Comparison of ENCODE assay signal across 8 cellular contexts in the genomic region with DNA sequence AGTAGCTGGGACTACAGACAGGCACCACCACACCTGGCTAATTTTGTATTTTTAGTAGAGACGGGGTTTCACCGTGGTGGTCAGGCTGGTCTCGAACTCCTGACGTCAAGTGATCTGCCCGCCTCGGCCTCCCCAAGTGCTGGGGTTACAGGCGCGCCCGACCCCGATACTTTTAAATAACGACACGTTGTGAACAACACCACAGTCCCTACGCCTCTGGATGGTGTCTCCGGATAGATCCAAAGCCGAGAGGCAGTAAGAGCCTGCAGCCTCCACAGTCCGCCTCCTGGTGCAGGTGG. TPM values are rescaled to one million over a fixed set of nuclear protein-coding genes. Genes with fewer than 3 reads are reported as not detected.
DNase-seq lines count a peak whose midpoint lies in the region; ATAC-seq and TF ChIP-seq lines count a peak whose summit lies in the region.
"Not testable (repeated sequence)": the region's sequence is repeated elsewhere in the genome, so short reads cannot be mapped to it uniquely, and the experiment has no call there.

No MANE protein-coding gene starts in this region.

- not testable (repeated sequence) for H3K9me3 Mint-ChIP-seq in CD8-positive, alpha-beta memory T cell; activated naive CD8-positive, alpha-beta T cell treated with anti-CD3 and anti-CD28 coated beads, Interleukin-2, amount 50 U/mL, for 24 hours

- H3K27me3 Mint-ChIP-seq in CD8-positive, alpha-beta memory T cell; activated naive CD8-positive, alpha-beta T cell treated with anti-CD3 and anti-CD28 coated beads, Interleukin-2, amount 50 U/mL, for 24 hours: not testable (repeated sequence)

- DNase-seq in CD8-positive, alpha-beta memory T cell, result peak in 1 of 5 donors; percentile 8
- not testable (repeated sequence) for DNase-seq in SK-N-MC (ENCODE audit: low read depth, low spot score); epithelial cell of esophagus (ENCODE audit: low read depth); kidney epithelial cell (ENCODE audit: low read depth)
- DNase-seq in activated naive CD8-positive, alpha-beta T cell treated with anti-CD3 and anti-CD28 coated beads, Interleukin-2, amount 50 U/mL, for 24 hours, result peak; percentile 23

- WGBS in thymus, result 35% methylated on average over 16 of the region's 16 CpGs

- not testable (repeated sequence) for H3K4me1 ChIP-seq in CD8-positive, alpha-beta memory T cell (ENCODE audit: insufficient read depth, low read length); thymus (ENCODE audit: control insufficient read depth, insufficient read depth, low read length)
- H3K4me1 ChIP-seq in neutrophil (ENCODE audit: control insufficient read depth in 1 of 2, insufficient read depth in 1 of 2, low read depth in 1 of 2, low read length in 1 of 2), result peaks cover 26 to 27% of the 10 kb centered on the region in 2 experiments

- H3K4me1 Mint-ChIP-seq in CD8-positive, alpha-beta memory T cell, result peaks cover 11 to 19% (median 12%) of the 10 kb centered on the region in 3 donors
- peaks cover 39% of the 10 kb centered on the region for H3K4me1 Mint-ChIP-seq in activated naive CD8-positive, alpha-beta T cell treated with anti-CD3 and anti-CD28 coated beads, Interleukin-2, amount 50 U/mL, for 24 hours

- H3K27ac ChIP-seq in CD8-positive, alpha-beta memory T cell (ENCODE audit: low read depth, low read length), result peak overlapping the region; percentile 43
- H3K27ac ChIP-seq in SK-N-MC, neutrophil: not testable (repeated sequence)
- H3K27ac ChIP-seq in thymus (ENCODE audit: low read depth), result peak overlapping the region; percentile 68

- POLR2A ChIA-PET in CD8-positive, alpha-beta memory T cell (lab: Charles Lee), result not testable (repeated sequence)

- H3K4me3 ChIP-seq in CD8-positive, alpha-beta memory T cell (ENCODE audit: low read length), result peak overlapping the region; percentile 34
- peak overlapping the region; percentile 88 for H3K4me3 ChIP-seq in SK-N-MC
- H3K4me3 ChIP-seq in epithelial cell of esophagus (ENCODE audit: low read length), result peak overlapping the region; percentile 72
- peak overlapping the region; percentile 72 for H3K4me3 ChIP-seq in kidney epithelial cell (ENCODE audit: low read depth, low read length)
- peak overlapping the region; percentile 55 to 72 for H3K4me3 ChIP-seq in neutrophil (ENCODE audit: low read depth in 1 of 2, low read length in 1 of 2)
- H3K4me3 ChIP-seq in thymus (ENCODE audit: low read length), result peak overlapping the region; percentile 71

- H3K9ac ChIP-seq in SK-N-MC (ENCODE audit: insufficient read length), result peak overlapping the region; percentile 63

- H3K9me3 ChIP-seq in CD8-positive, alpha-beta memory T cell (ENCODE audit: low read length); SK-N-MC (ENCODE audit: low read depth, low read length); neutrophil; thymus (ENCODE audit: control insufficient read depth): not testable (repeated sequence)

- H3K27ac Mint-ChIP-seq in CD8-positive, alpha-beta memory T cell, result peak overlapping the region in 2 of 8 donors; percentile 23 to 78
- peak overlapping the region; percentile 42 for H3K27ac Mint-ChIP-seq in activated naive CD8-positive, alpha-beta T cell treated with anti-CD3 and anti-CD28 coated beads, Interleukin-2, amount 50 U/mL, for 24 hours

- TF ChIP-seq CTCF in epithelial cell of esophagus (IDR thresholded peaks at IDR 0.05; ENCODE audit: insufficient read depth, low read depth, low read length, missing control alignments); kidney epithelial cell (IDR thresholded peaks at IDR 0.05; ENCODE audit: insufficient read depth, low read length, poor library complexity, severe bottlenecking); neutrophil (IDR thresholded peaks at IDR 0.05): not testable (repeated sequence)

- not testable (repeated sequence) for H3K36me3 Mint-ChIP-seq in CD8-positive, alpha-beta memory T cell
- peaks cover 24% of the 10 kb centered on the region for H3K36me3 Mint-ChIP-seq in activated naive CD8-positive, alpha-beta T cell treated with anti-CD3 and anti-CD28 coated beads, Interleukin-2, amount 50 U/mL, for 24 hours (ENCODE audit: low read depth)

- peak; percentile 13 for ATAC-seq in HG03103 (IDR thresholded peaks at IDR 0.05; ENCODE audit: low read depth, unreplicated experiment)
- peak; percentile 25 for ATAC-seq in activated naive CD8-positive, alpha-beta T cell treated with anti-CD3 and anti-CD28 coated beads, Interleukin-2, amount 50 U/mL, for 24 hours

- H3K4me3 Mint-ChIP-seq in CD8-positive, alpha-beta memory T cell, result peak overlapping the region; percentile 57 to 82 (median 72)
- peak overlapping the region; percentile 67 for H3K4me3 Mint-ChIP-seq in activated naive CD8-positive, alpha-beta T cell treated with anti-CD3 and anti-CD28 coated beads, Interleukin-2, amount 50 U/mL, for 24 hours

- H3K27me3 ChIP-seq in CD8-positive, alpha-beta memory T cell (ENCODE audit: insufficient read depth, low read length, poor library complexity, severe bottlenecking); kidney epithelial cell (ENCODE audit: control insufficient read depth, insufficient read depth, low read length): not testable (repeated sequence)
- peaks cover 42% of the 10 kb centered on the region for H3K27me3 ChIP-seq in neutrophil
- H3K27me3 ChIP-seq in thymus (ENCODE audit: control insufficient read depth, insufficient read depth), result peaks cover 26% of the 10 kb centered on the region

- H3K36me3 ChIP-seq in CD8-positive, alpha-beta memory T cell (ENCODE audit: insufficient read depth, low read length); SK-N-MC (ENCODE audit: insufficient read depth, low read length); kidney epithelial cell (ENCODE audit: control insufficient read depth, insufficient read depth, low read length); neutrophil; thymus (ENCODE audit: control insufficient read depth, insufficient read depth): not testable (repeated sequence)

- CTCF ChIA-PET in CD8-positive, alpha-beta memory T cell (lab: Charles Lee), result not testable (repeated sequence)

RNA-seq across cellular contexts. Expression of a gene that starts 0.8 kb away (rescaled TPM):
- 10 to 100 TPM in 1 of 2 experiments, 1 to 10 TPM in 1; 7.9 to 12.1 TPM for total RNA-seq in CD8-positive, alpha-beta memory T cell
- 5.2 TPM for polyA plus RNA-seq in CD8-positive, alpha-beta memory T cell
- total RNA-seq in kidney epithelial cell, result 28.3 and 38.4 TPM in 2 replicates
- 7.8 TPM for polyA plus RNA-seq in thymus

RNA-seq across cellular contexts. Expression of a gene that starts 17.0 kb away (rescaled TPM):
- 10 to 100 TPM; 65.1 to 70.5 TPM for total RNA-seq in CD8-positive, alpha-beta memory T cell
- polyA plus RNA-seq in CD8-positive, alpha-beta memory T cell, result 8.2 TPM
- 22.8 and 23.2 TPM in 2 replicates for total RNA-seq in kidney epithelial cell
- 11.8 TPM for polyA plus RNA-seq in thymus

RNA-seq across cellular contexts. Expression of a gene that starts 20.5 kb away (rescaled TPM):
- total RNA-seq in CD8-positive, alpha-beta memory T cell, result 10 to 100 TPM; 55.5 to 56.5 TPM
- 23.2 TPM for polyA plus RNA-seq in CD8-positive, alpha-beta memory T cell
- total RNA-seq in kidney epithelial cell, result 13.3 and 21.6 TPM in 2 replicates
- 13.1 TPM for polyA plus RNA-seq in thymus

RNA-seq across cellular contexts. Expression of a gene that starts 50.5 kb away (rescaled TPM):
- 10 to 100 TPM; 76.4 to 90.6 TPM for total RNA-seq in CD8-positive, alpha-beta memory T cell
- 97.7 TPM for polyA plus RNA-seq in CD8-positive, alpha-beta memory T cell
- 87.0 and 121 TPM in 2 replicates for total RNA-seq in kidney epithelial cell
- polyA plus RNA-seq in thymus, result 68.4 TPM

RNA-seq across cellular contexts. Expression of a gene that starts 50.6 kb away (rescaled TPM):
- 10 to 100 TPM; 35.5 to 37.4 TPM for total RNA-seq in CD8-positive, alpha-beta memory T cell
- polyA plus RNA-seq in CD8-positive, alpha-beta memory T cell, result 24.9 TPM
- total RNA-seq in kidney epithelial cell, result 25.3 and 28.0 TPM in 2 replicates
- 13.2 TPM for polyA plus RNA-seq in thymus

Comparison
In these comparisons a context has a peak if more than half of its experiments do, and no peak if none do; other contexts are left out.
1. H3K4me3 ChIP-seq: peak in every context shown above with its lines; median percentile 88 in SK-N-MC; 72 in epithelial cell of esophagus; 72 in kidney epithelial cell; 71 in thymus; 64 in neutrophil; 34 in CD8-positive, alpha-beta memory T cell.